ENCODE assay signal across 1 cellular context in the genomic region with DNA sequence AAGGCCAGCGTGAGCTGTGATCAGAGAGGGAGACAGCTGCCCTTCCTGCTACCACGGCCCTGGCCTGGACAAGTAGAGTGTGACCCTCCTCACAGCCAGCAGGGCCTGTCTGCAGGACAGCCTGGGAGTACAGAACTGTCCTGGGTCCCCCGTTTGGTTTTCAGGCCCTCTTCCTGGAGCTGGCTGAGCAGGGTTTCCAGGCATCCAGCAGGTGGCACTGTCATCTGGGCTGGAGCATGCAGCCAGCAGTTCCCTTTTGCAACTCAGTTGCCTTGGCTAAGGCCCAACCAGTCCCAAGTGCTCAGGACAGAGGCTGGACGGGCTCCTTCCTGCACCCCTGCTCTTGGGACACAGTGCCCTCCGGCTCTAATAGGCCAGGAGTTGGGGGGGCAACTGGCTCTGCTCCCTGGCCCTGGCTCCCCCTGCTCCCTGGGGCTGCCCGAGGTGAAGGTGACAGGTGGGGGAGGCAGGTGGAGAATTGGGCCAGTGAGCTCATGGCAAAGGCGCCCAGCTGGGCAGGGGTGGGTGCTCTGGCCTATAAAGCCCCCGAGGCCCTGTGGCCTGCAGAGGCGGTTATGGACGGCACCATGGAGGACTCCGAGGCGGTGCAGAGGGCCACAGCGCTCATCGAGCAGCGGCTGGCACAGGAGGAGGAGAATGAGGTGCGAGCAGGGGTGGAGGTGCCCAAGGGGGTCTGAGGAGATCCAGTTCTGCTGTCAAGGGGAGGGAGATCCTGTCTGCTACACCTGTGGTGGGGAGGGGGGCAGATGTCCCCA.
TF ChIP-seq lines count a peak whose summit lies in the region.

A gene with protein sequence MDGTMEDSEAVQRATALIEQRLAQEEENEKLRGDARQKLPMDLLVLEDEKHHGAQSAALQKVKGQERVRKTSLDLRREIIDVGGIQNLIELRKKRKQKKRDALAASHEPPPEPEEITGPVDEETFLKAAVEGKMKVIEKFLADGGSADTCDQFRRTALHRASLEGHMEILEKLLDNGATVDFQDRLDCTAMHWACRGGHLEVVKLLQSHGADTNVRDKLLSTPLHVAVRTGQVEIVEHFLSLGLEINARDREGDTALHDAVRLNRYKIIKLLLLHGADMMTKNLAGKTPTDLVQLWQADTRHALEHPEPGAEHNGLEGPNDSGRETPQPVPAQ (plus strand): TSS at position 566 of the 776 bp plus-strand sequence. CDS start 10 bp downstream, at position 576.

TF ChIP-seq in GM12878, 131 proteins besides CTCF, POLR2A, EP300 and RAD21 (continued from another document and continues in another):
- TF ChIP-seq, protein P1, sequence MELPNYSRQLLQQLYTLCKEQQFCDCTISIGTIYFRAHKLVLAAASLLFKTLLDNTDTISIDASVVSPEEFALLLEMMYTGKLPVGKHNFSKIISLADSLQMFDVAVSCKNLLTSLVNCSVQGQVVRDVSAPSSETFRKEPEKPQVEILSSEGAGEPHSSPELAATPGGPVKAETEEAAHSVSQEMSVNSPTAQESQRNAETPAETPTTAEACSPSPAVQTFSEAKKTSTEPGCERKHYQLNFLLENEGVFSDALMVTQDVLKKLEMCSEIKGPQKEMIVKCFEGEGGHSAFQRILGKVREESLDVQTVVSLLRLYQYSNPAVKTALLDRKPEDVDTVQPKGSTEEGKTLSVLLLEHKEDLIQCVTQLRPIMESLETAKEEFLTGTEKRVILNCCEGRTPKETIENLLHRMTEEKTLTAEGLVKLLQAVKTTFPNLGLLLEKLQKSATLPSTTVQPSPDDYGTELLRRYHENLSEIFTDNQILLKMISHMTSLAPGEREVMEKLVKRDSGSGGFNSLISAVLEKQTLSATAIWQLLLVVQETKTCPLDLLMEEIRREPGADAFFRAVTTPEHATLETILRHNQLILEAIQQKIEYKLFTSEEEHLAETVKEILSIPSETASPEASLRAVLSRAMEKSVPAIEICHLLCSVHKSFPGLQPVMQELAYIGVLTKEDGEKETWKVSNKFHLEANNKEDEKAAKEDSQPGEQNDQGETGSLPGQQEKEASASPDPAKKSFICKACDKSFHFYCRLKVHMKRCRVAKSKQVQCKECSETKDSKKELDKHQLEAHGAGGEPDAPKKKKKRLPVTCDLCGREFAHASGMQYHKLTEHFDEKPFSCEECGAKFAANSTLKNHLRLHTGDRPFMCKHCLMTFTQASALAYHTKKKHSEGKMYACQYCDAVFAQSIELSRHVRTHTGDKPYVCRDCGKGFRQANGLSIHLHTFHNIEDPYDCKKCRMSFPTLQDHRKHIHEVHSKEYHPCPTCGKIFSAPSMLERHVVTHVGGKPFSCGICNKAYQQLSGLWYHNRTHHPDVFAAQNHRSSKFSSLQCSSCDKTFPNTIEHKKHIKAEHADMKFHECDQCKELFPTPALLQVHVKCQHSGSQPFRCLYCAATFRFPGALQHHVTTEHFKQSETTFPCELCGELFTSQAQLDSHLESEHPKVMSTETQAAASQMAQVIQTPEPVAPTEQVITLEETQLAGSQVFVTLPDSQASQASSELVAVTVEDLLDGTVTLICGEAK (IDR thresholded peaks at IDR 0.05; ENCODE audit: borderline replicate concordance) = no peak
- TF ChIP-seq SMAD1 (IDR thresholded peaks at IDR 0.05; ENCODE audit: low read depth, partially characterized antibody) = no peak
- no peak for TF ChIP-seq MXI1 (IDR thresholded peaks at IDR 0.05; ENCODE audit: low read depth, low read length)
- 0 out of 2 replicates have a peak, but pooled peaks have one; percentile 75 for TF ChIP-seq HDGF (IDR thresholded peaks at IDR 0.05)
- no peak for TF ChIP-seq ATF7 (IDR thresholded peaks at IDR 0.05; ENCODE audit: low read depth)
- 0 out of 2 replicates have a peak, but pooled peaks have one; percentile 35 for TF ChIP-seq YY1 (IDR thresholded peaks at IDR 0.05; ENCODE audit: low read depth, low read length)
- TF ChIP-seq NRF1 (conservative IDR thresholded peaks at IDR 0.05; ENCODE audit: low read depth, low read length) = no peak
- TF ChIP-seq, protein P2, sequence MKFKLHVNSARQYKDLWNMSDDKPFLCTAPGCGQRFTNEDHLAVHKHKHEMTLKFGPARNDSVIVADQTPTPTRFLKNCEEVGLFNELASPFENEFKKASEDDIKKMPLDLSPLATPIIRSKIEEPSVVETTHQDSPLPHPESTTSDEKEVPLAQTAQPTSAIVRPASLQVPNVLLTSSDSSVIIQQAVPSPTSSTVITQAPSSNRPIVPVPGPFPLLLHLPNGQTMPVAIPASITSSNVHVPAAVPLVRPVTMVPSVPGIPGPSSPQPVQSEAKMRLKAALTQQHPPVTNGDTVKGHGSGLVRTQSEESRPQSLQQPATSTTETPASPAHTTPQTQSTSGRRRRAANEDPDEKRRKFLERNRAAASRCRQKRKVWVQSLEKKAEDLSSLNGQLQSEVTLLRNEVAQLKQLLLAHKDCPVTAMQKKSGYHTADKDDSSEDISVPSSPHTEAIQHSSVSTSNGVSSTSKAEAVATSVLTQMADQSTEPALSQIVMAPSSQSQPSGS (IDR thresholded peaks at IDR 0.05; ENCODE audit: low read length) = no peak
- no peak for TF ChIP-seq RUNX3 (IDR thresholded peaks at IDR 0.05; ENCODE audit: low read length)
- peak; percentile 76 for TF ChIP-seq SPI1 (IDR thresholded peaks at IDR 0.05; ENCODE audit: borderline replicate concordance, insufficient read depth, low read depth, low read length)
- no peak for TF ChIP-seq RCOR1 (conservative IDR thresholded peaks at IDR 0.05; ENCODE audit: low read depth, low read length)
- TF ChIP-seq SMC3 (IDR thresholded peaks at IDR 0.05; ENCODE audit: borderline replicate concordance, low read length) = peak; percentile 81
- TF ChIP-seq, protein P3, sequence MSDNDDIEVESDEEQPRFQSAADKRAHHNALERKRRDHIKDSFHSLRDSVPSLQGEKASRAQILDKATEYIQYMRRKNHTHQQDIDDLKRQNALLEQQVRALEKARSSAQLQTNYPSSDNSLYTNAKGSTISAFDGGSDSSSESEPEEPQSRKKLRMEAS (IDR thresholded peaks at IDR 0.05; ENCODE audit: low read depth, low read length) = 0 out of 2 replicates have a peak, but pooled peaks have one; percentile 29
- TF ChIP-seq ZNF207 (IDR thresholded peaks at IDR 0.05; ENCODE audit: borderline replicate concordance) = 0 out of 2 replicates have a peak, but pooled peaks have one; percentile 57
- TF ChIP-seq SIN3A (IDR thresholded peaks at IDR 0.05; ENCODE audit: low read depth, low read length) = no peak
- TF ChIP-seq NR2C1 (IDR thresholded peaks at IDR 0.05) = no peak
- no peak for TF ChIP-seq STAT1 (conservative IDR thresholded peaks at IDR 0.05)
- TF ChIP-seq PAX8 (IDR thresholded peaks at IDR 0.05) = no peak
- no peak for TF ChIP-seq NFXL1 (IDR thresholded peaks at IDR 0.05; ENCODE audit: borderline replicate concordance)
- TF ChIP-seq JUNB (IDR thresholded peaks at IDR 0.05) = no peak
- TF ChIP-seq IKZF2 (IDR thresholded peaks at IDR 0.05) = no peak
- TF ChIP-seq, protein P4, sequence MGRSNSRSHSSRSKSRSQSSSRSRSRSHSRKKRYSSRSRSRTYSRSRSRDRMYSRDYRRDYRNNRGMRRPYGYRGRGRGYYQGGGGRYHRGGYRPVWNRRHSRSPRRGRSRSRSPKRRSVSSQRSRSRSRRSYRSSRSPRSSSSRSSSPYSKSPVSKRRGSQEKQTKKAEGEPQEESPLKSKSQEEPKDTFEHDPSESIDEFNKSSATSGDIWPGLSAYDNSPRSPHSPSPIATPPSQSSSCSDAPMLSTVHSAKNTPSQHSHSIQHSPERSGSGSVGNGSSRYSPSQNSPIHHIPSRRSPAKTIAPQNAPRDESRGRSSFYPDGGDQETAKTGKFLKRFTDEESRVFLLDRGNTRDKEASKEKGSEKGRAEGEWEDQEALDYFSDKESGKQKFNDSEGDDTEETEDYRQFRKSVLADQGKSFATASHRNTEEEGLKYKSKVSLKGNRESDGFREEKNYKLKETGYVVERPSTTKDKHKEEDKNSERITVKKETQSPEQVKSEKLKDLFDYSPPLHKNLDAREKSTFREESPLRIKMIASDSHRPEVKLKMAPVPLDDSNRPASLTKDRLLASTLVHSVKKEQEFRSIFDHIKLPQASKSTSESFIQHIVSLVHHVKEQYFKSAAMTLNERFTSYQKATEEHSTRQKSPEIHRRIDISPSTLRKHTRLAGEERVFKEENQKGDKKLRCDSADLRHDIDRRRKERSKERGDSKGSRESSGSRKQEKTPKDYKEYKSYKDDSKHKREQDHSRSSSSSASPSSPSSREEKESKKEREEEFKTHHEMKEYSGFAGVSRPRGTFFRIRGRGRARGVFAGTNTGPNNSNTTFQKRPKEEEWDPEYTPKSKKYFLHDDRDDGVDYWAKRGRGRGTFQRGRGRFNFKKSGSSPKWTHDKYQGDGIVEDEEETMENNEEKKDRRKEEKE (IDR thresholded peaks at IDR 0.05) = no peak
- TF ChIP-seq, protein P5, sequence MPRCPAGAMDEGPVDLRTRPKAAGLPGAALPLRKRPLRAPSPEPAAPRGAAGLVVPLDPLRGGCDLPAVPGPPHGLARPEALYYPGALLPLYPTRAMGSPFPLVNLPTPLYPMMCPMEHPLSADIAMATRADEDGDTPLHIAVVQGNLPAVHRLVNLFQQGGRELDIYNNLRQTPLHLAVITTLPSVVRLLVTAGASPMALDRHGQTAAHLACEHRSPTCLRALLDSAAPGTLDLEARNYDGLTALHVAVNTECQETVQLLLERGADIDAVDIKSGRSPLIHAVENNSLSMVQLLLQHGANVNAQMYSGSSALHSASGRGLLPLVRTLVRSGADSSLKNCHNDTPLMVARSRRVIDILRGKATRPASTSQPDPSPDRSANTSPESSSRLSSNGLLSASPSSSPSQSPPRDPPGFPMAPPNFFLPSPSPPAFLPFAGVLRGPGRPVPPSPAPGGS (IDR thresholded peaks at IDR 0.05; ENCODE audit: borderline replicate concordance, insufficient read depth, low read depth, low read length, poor library complexity, severe bottlenecking) = no peak
- TF ChIP-seq, protein P6, sequence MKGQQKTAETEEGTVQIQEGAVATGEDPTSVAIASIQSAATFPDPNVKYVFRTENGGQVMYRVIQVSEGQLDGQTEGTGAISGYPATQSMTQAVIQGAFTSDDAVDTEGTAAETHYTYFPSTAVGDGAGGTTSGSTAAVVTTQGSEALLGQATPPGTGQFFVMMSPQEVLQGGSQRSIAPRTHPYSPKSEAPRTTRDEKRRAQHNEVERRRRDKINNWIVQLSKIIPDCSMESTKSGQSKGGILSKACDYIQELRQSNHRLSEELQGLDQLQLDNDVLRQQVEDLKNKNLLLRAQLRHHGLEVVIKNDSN (IDR thresholded peaks at IDR 0.05; ENCODE audit: borderline replicate concordance, extremely low read length, insufficient read depth, low read depth, low read length) = no peak
- no peak for TF ChIP-seq CREM (IDR thresholded peaks at IDR 0.05; ENCODE audit: low read depth)
- TF ChIP-seq PAX5 (IDR thresholded peaks at IDR 0.05; ENCODE audit: borderline replicate concordance, low read depth, low read length) = no peak
- no peak for TF ChIP-seq HDAC2 (IDR thresholded peaks at IDR 0.05)
- TF ChIP-seq, protein P7, sequence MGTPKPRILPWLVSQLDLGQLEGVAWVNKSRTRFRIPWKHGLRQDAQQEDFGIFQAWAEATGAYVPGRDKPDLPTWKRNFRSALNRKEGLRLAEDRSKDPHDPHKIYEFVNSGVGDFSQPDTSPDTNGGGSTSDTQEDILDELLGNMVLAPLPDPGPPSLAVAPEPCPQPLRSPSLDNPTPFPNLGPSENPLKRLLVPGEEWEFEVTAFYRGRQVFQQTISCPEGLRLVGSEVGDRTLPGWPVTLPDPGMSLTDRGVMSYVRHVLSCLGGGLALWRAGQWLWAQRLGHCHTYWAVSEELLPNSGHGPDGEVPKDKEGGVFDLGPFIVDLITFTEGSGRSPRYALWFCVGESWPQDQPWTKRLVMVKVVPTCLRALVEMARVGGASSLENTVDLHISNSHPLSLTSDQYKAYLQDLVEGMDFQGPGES (IDR thresholded peaks at IDR 0.05) = no peak
- TF ChIP-seq POU2F2 (IDR thresholded peaks at IDR 0.05; ENCODE audit: borderline replicate concordance, low read depth, low read length) = no peak
- TF ChIP-seq IRF4 (IDR thresholded peaks at IDR 0.05; ENCODE audit: low read depth, low read length) = no peak
- TF ChIP-seq SREBF1 (IDR thresholded peaks at IDR 0.05; ENCODE audit: low read length) = no peak
- TF ChIP-seq, protein P8, sequence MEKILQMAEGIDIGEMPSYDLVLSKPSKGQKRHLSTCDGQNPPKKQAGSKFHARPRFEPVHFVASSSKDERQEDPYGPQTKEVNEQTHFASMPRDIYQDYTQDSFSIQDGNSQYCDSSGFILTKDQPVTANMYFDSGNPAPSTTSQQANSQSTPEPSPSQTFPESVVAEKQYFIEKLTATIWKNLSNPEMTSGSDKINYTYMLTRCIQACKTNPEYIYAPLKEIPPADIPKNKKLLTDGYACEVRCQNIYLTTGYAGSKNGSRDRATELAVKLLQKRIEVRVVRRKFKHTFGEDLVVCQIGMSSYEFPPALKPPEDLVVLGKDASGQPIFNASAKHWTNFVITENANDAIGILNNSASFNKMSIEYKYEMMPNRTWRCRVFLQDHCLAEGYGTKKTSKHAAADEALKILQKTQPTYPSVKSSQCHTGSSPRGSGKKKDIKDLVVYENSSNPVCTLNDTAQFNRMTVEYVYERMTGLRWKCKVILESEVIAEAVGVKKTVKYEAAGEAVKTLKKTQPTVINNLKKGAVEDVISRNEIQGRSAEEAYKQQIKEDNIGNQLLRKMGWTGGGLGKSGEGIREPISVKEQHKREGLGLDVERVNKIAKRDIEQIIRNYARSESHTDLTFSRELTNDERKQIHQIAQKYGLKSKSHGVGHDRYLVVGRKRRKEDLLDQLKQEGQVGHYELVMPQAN (conservative IDR thresholded peaks at IDR 0.05) = no peak
- TF ChIP-seq BMI1 (IDR thresholded peaks at IDR 0.05; ENCODE audit: borderline replicate concordance) = no peak
- TF ChIP-seq, protein P9, sequence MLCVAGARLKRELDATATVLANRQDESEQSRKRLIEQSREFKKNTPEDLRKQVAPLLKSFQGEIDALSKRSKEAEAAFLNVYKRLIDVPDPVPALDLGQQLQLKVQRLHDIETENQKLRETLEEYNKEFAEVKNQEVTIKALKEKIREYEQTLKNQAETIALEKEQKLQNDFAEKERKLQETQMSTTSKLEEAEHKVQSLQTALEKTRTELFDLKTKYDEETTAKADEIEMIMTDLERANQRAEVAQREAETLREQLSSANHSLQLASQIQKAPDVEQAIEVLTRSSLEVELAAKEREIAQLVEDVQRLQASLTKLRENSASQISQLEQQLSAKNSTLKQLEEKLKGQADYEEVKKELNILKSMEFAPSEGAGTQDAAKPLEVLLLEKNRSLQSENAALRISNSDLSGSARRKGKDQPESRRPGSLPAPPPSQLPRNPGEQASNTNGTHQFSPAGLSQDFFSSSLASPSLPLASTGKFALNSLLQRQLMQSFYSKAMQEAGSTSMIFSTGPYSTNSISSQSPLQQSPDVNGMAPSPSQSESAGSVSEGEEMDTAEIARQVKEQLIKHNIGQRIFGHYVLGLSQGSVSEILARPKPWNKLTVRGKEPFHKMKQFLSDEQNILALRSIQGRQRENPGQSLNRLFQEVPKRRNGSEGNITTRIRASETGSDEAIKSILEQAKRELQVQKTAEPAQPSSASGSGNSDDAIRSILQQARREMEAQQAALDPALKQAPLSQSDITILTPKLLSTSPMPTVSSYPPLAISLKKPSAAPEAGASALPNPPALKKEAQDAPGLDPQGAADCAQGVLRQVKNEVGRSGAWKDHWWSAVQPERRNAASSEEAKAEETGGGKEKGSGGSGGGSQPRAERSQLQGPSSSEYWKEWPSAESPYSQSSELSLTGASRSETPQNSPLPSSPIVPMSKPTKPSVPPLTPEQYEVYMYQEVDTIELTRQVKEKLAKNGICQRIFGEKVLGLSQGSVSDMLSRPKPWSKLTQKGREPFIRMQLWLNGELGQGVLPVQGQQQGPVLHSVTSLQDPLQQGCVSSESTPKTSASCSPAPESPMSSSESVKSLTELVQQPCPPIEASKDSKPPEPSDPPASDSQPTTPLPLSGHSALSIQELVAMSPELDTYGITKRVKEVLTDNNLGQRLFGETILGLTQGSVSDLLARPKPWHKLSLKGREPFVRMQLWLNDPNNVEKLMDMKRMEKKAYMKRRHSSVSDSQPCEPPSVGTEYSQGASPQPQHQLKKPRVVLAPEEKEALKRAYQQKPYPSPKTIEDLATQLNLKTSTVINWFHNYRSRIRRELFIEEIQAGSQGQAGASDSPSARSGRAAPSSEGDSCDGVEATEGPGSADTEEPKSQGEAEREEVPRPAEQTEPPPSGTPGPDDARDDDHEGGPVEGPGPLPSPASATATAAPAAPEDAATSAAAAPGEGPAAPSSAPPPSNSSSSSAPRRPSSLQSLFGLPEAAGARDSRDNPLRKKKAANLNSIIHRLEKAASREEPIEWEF (IDR thresholded peaks at IDR 0.05; ENCODE audit: insufficient replicate concordance, low read depth, low read length) = no peak
